Comparison of ENCODE assay signal across 8 cellular contexts in the genomic region with DNA sequence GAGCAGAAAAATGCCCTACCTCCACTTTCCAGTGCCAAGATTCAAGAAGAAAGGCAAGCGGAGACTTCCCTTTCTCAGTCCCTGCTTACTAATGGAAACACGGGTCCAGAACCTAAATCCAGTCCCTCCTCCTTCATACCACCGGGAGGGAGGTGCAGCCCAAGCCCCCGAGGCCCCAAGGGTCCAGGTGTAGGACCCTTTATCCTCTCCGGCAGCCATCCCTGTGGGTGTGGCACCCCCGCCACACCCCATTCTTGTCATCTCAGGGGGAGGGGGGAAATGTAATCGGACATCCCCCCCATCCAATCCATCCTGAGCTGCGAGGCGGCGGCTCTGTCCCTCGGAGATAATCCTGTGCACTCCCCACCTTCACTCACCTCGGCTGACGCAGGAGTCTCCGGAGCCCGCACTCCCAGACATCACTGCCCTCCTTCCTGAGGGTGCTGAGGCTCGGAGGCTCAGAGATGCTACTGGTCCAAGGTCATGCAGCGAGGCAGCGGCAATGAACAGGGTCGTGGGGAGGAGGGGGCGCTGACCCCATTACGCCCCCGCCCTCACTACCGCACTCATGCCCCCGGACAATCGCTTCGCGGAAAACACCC. TPM values are rescaled to one million over a fixed set of nuclear protein-coding genes. Genes with fewer than 3 reads are reported as not detected.
DNase-seq lines count a peak whose midpoint lies in the region; ATAC-seq and FAIRE-seq lines count a peak whose summit lies in the region.

No MANE protein-coding gene starts in this region.

- H3K9me3 ChIP-seq in iPS DF 6.9 (ENCODE audit: control insufficient read depth, insufficient read depth, low read length) = no peaks in the 10 kb centered on the region

- H3K4me3 ChIP-seq in iPS DF 6.9 (ENCODE audit: low read length) = peak overlapping the region; percentile 89

- peaks cover 2% of the 10 kb centered on the region for H3K27me3 Mint-ChIP-seq in activated T-helper 1 cell treated with anti-CD3 and anti-CD28 coated beads, Interleukin-12 subunit alpha, Interleukin-12 subunit beta, Interleukin-2, Interleukin-4 antibody, amounts not matched to agents 30 ng/mL and 10 ng/mL and 1 ng/mL, durations not matched to agents 14 hours and 24 hours and 36 hours (ENCODE audit: insufficient read depth)
- no peaks in the 10 kb centered on the region for H3K27me3 Mint-ChIP-seq in stimulated activated memory B cell treated with anti-CD40 and anti-IgM and Interleukin-4, amounts not matched to agents 10 μg/mL and 1 μg/mL and 100 μg/mL, for 72 hours

- H3K27me3 ChIP-seq in iPS DF 6.9 (ENCODE audit: control insufficient read depth, insufficient read depth, low read length) = no peaks in the 10 kb centered on the region

- no peak for ATAC-seq in Right ventricle myocardium inferior
- ATAC-seq in left ventricle myocardium superior = no peak
- no peak for ATAC-seq in stimulated activated memory B cell treated with anti-CD40 and anti-IgM and Interleukin-4, amounts not matched to agents 10 μg/mL and 1 μg/mL and 100 μg/mL, for 72 hours

- DNase-seq in Right ventricle myocardium inferior (ENCODE audit: missing footprints) (peak; percentile 59), left ventricle myocardium superior (no peak), iPS DF 6.9 (ENCODE audit: low read depth, low spot score) (no peak), GM19239 (ENCODE audit: insufficient read length, low spot score) (no peak), C1 segment of cervical spinal cord (lab: John Stamatoyannopoulos, UW) (no peak), Ammon's horn (ENCODE audit: low spot score) (no peak)
- no peak for DNase-seq in activated T-helper 1 cell treated with anti-CD3 and anti-CD28 coated beads, Interleukin-12 subunit alpha, Interleukin-12 subunit beta, Interleukin-2, Interleukin-4 antibody, amounts not matched to agents 30 ng/mL and 10 ng/mL and 1 ng/mL, durations not matched to agents 14 hours and 24 hours and 36 hours (ENCODE audit: low spot score)

- no peak overlapping the region for H3K27ac Mint-ChIP-seq in activated T-helper 1 cell treated with anti-CD3 and anti-CD28 coated beads, Interleukin-12 subunit alpha, Interleukin-12 subunit beta, Interleukin-2, Interleukin-4 antibody, amounts not matched to agents 30 ng/mL and 10 ng/mL and 1 ng/mL, durations not matched to agents 14 hours and 24 hours and 36 hours
- peak overlapping the region; percentile 90 for H3K27ac Mint-ChIP-seq in stimulated activated memory B cell treated with anti-CD40 and anti-IgM and Interleukin-4, amounts not matched to agents 10 μg/mL and 1 μg/mL and 100 μg/mL, for 72 hours

- intact Hi-C loops in Right ventricle myocardium inferior (cut with DNase I) = loop anchor here (5.0 kb wide), 1 partner anchor 90 kb away; no protein-coding TSS in a partner anchor
- intact Hi-C loops in left ventricle myocardium superior (cut with micrococcal nuclease) = no loop called here
- intact Hi-C loops in activated T-helper 1 cell treated with anti-CD3 and anti-CD28 coated beads, Interleukin-12 subunit alpha, Interleukin-12 subunit beta, Interleukin-2, Interleukin-4 antibody, amounts not matched to agents 30 ng/mL and 10 ng/mL and 1 ng/mL, durations not matched to agents 14 hours and 24 hours and 36 hours (cut with micrococcal nuclease) = loop anchor here (1.0 to 5.0 kb wide), 6 partner anchors 22 to 563 kb away; partner anchors contain the start of genes AP5S1, ATRN, CDC25B and DDRGK1

- H3K4me1 ChIP-seq in iPS DF 6.9 (ENCODE audit: control insufficient read depth, insufficient read depth, low read length) = peaks cover 2% of the 10 kb centered on the region; the same call in 1 of the 2 replicates

- H3K4me1 Mint-ChIP-seq in activated T-helper 1 cell treated with anti-CD3 and anti-CD28 coated beads, Interleukin-12 subunit alpha, Interleukin-12 subunit beta, Interleukin-2, Interleukin-4 antibody, amounts not matched to agents 30 ng/mL and 10 ng/mL and 1 ng/mL, durations not matched to agents 14 hours and 24 hours and 36 hours (ENCODE audit: low read depth) = peaks cover 20% of the 10 kb centered on the region
- H3K4me1 Mint-ChIP-seq in stimulated activated memory B cell treated with anti-CD40 and anti-IgM and Interleukin-4, amounts not matched to agents 10 μg/mL and 1 μg/mL and 100 μg/mL, for 72 hours = peaks cover 47% of the 10 kb centered on the region

- H3K4me3 Mint-ChIP-seq in activated T-helper 1 cell treated with anti-CD3 and anti-CD28 coated beads, Interleukin-12 subunit alpha, Interleukin-12 subunit beta, Interleukin-2, Interleukin-4 antibody, amounts not matched to agents 30 ng/mL and 10 ng/mL and 1 ng/mL, durations not matched to agents 14 hours and 24 hours and 36 hours = peak overlapping the region; percentile 87
- peak overlapping the region; percentile 89 for H3K4me3 Mint-ChIP-seq in stimulated activated memory B cell treated with anti-CD40 and anti-IgM and Interleukin-4, amounts not matched to agents 10 μg/mL and 1 μg/mL and 100 μg/mL, for 72 hours

- no peaks in the 10 kb centered on the region for H3K36me3 Mint-ChIP-seq in activated T-helper 1 cell treated with anti-CD3 and anti-CD28 coated beads, Interleukin-12 subunit alpha, Interleukin-12 subunit beta, Interleukin-2, Interleukin-4 antibody, amounts not matched to agents 30 ng/mL and 10 ng/mL and 1 ng/mL, durations not matched to agents 14 hours and 24 hours and 36 hours (ENCODE audit: low read depth)
- peaks cover under 1% of the 10 kb centered on the region for H3K36me3 Mint-ChIP-seq in stimulated activated memory B cell treated with anti-CD40 and anti-IgM and Interleukin-4, amounts not matched to agents 10 μg/mL and 1 μg/mL and 100 μg/mL, for 72 hours

- H3K27ac ChIP-seq in iPS DF 6.9 (ENCODE audit: low read length) = no peak overlapping the region

- WGBS in iPS DF 6.9 (ENCODE audit: insufficient coverage, insufficient read length) = no CpG with 5 or more reads among the region's 27 CpGs

- H3K36me3 ChIP-seq in iPS DF 6.9 (ENCODE audit: control insufficient read depth, insufficient read depth, low read length) = no peaks in the 10 kb centered on the region

- H3K9me3 Mint-ChIP-seq in activated T-helper 1 cell treated with anti-CD3 and anti-CD28 coated beads, Interleukin-12 subunit alpha, Interleukin-12 subunit beta, Interleukin-2, Interleukin-4 antibody, amounts not matched to agents 30 ng/mL and 10 ng/mL and 1 ng/mL, durations not matched to agents 14 hours and 24 hours and 36 hours = no peaks in the 10 kb centered on the region
- no peaks in the 10 kb centered on the region for H3K9me3 Mint-ChIP-seq in stimulated activated memory B cell treated with anti-CD40 and anti-IgM and Interleukin-4, amounts not matched to agents 10 μg/mL and 1 μg/mL and 100 μg/mL, for 72 hours

- FAIRE-seq in GM19239 (lab: Jason Lieb, UNC) = no peak

RNA-seq across cellular contexts. Expression of gene ADISSP, which starts 0.6 kb away (rescaled TPM):
- total RNA-seq in Right ventricle myocardium inferior (14.6 TPM), left ventricle myocardium superior (10.3 TPM)
- total RNA-seq in activated T-helper 1 cell treated with anti-CD3 and anti-CD28 coated beads, Interleukin-12 subunit alpha, Interleukin-12 subunit beta, Interleukin-2, Interleukin-4 antibody, amounts not matched to agents 30 ng/mL and 10 ng/mL and 1 ng/mL, durations not matched to agents 14 hours and 24 hours and 36 hours = 55.5 and 64.6 TPM in 2 replicates

RNA-seq across cellular contexts. Expression of gene SPEF1, which starts 14.3 kb away (rescaled TPM):
- total RNA-seq in Right ventricle myocardium inferior (0.14 TPM), left ventricle myocardium superior (not detected)
- total RNA-seq in activated T-helper 1 cell treated with anti-CD3 and anti-CD28 coated beads, Interleukin-12 subunit alpha, Interleukin-12 subunit beta, Interleukin-2, Interleukin-4 antibody, amounts not matched to agents 30 ng/mL and 10 ng/mL and 1 ng/mL, durations not matched to agents 14 hours and 24 hours and 36 hours = 0.12 TPM in 1 of 2 replicates, not detected in the other

RNA-seq across cellular contexts. Expression of gene CENPB, which starts 19.6 kb away (rescaled TPM):
- total RNA-seq in Right ventricle myocardium inferior (68.2 TPM), left ventricle myocardium superior (68.3 TPM)
- 72.3 and 80.2 TPM in 2 replicates for total RNA-seq in activated T-helper 1 cell treated with anti-CD3 and anti-CD28 coated beads, Interleukin-12 subunit alpha, Interleukin-12 subunit beta, Interleukin-2, Interleukin-4 antibody, amounts not matched to agents 30 ng/mL and 10 ng/mL and 1 ng/mL, durations not matched to agents 14 hours and 24 hours and 36 hours

RNA-seq across cellular contexts. Expression of gene CDC25B, which starts 29.2 kb away (rescaled TPM):
- total RNA-seq in Right ventricle myocardium inferior (10.1 TPM), left ventricle myocardium superior (7.5 TPM)
- total RNA-seq in activated T-helper 1 cell treated with anti-CD3 and anti-CD28 coated beads, Interleukin-12 subunit alpha, Interleukin-12 subunit beta, Interleukin-2, Interleukin-4 antibody, amounts not matched to agents 30 ng/mL and 10 ng/mL and 1 ng/mL, durations not matched to agents 14 hours and 24 hours and 36 hours = 71.7 and 76.2 TPM in 2 replicates

RNA-seq across cellular contexts. Expression of gene HSPA12B, which starts 34.4 kb away (rescaled TPM):
- total RNA-seq in Right ventricle myocardium inferior = 17.5 TPM
- total RNA-seq in left ventricle myocardium superior = 16.2 TPM
- not detected in 2 replicates for total RNA-seq in activated T-helper 1 cell treated with anti-CD3 and anti-CD28 coated beads, Interleukin-12 subunit alpha, Interleukin-12 subunit beta, Interleukin-2, Interleukin-4 antibody, amounts not matched to agents 30 ng/mL and 10 ng/mL and 1 ng/mL, durations not matched to agents 14 hours and 24 hours and 36 hours
